1 cellular context compared by ENCODE assay signal in genomic region chr6:2862712-2863174, GRCh38.
TF ChIP-seq lines count a peak whose summit lies in the region.

No MANE protein-coding gene starts in this region.

TF ChIP-seq in H1, 55 proteins besides CTCF, POLR2A, EP300 and RAD21 (continued from another document):
- TF ChIP-seq ATF3 (IDR thresholded peaks at IDR 0.05; ENCODE audit: insufficient read depth, low read depth, low read length) = no peak
- TF ChIP-seq RXRA (IDR thresholded peaks at IDR 0.05; ENCODE audit: insufficient read depth, low read depth, low read length) = no peak
- TF ChIP-seq TCF12 (IDR thresholded peaks at IDR 0.05; ENCODE audit: low read depth, low read length) = no peak
- TF ChIP-seq SP1 (IDR thresholded peaks at IDR 0.05; ENCODE audit: low read depth, low read length) = no peak
- TF ChIP-seq GTF2F1 (IDR thresholded peaks at IDR 0.05; ENCODE audit: borderline replicate concordance, low read depth, low read length) = no peak
- no peak for TF ChIP-seq EGR1 (IDR thresholded peaks at IDR 0.05; ENCODE audit: borderline replicate concordance, low read depth, low read length)
- no peak for TF ChIP-seq SUZ12 (IDR thresholded peaks at IDR 0.05; ENCODE audit: low read length)
- TF ChIP-seq YY1 (IDR thresholded peaks at IDR 0.05; ENCODE audit: low read depth, low read length) = no peak
- no peak for TF ChIP-seq TAF1 (IDR thresholded peaks at IDR 0.05; ENCODE audit: low read depth, low read length)
- no peak for TF ChIP-seq KDM4A (IDR thresholded peaks at IDR 0.05; ENCODE audit: low read depth, low read length, severe bottlenecking)
- no peak for TF ChIP-seq E2F6 (IDR thresholded peaks at IDR 0.05)
- TF ChIP-seq CHD7 (IDR thresholded peaks at IDR 0.05; ENCODE audit: insufficient replicate concordance, low read length) = no peak
